ENCODE assay signal across 8 cellular contexts in genomic region chr7:23544913-23545354, GRCh38. TPM values are rescaled to one million over a fixed set of nuclear protein-coding genes. Genes with fewer than 3 reads are reported as not detected.
DNase-seq lines count a peak whose midpoint lies in the region; ATAC-seq and TF ChIP-seq lines count a peak whose summit lies in the region.

No MANE protein-coding gene starts in this region.

- H3K9me3 ChIP-seq in mammary epithelial cell (replicated peaks; ENCODE audit: insufficient read depth, low read length), result no peaks in the 10 kb centered on the region
- H3K9me3 ChIP-seq in trophoblast cell (ENCODE audit: insufficient read depth, low read depth, low read length), result no peaks in the 10 kb centered on the region

- no peak overlapping the region for H2AFZ ChIP-seq in mammary epithelial cell (ENCODE audit: low read depth, low read length)
- no peak overlapping the region for H2AFZ ChIP-seq in trophoblast cell (ENCODE audit: insufficient read depth, low read length, poor library complexity)

- peak; percentile 68 for ATAC-seq in GM18907 (IDR thresholded peaks at IDR 0.05; ENCODE audit: unreplicated experiment)
- ATAC-seq in HG03103 (IDR thresholded peaks at IDR 0.05; ENCODE audit: low read depth, unreplicated experiment), result peak; percentile 59

- H3K9ac ChIP-seq in mammary epithelial cell (ENCODE audit: insufficient read depth, low read length) (no peak overlapping the region), trophoblast cell (ENCODE audit: low read length) (no peak overlapping the region)

- no peak overlapping the region for H3K4ac ChIP-seq in trophoblast cell (ENCODE audit: low read depth, low read length)

- intact Hi-C loops in mammary epithelial cell (cut with micrococcal nuclease), result loop anchor here (1.0 to 10.0 kb wide), 8 partner anchors 82 to 1550 kb away; no protein-coding TSS in a partner anchor

- H3K23ac ChIP-seq in trophoblast cell (ENCODE audit: low read length), result no peak overlapping the region

- H3K36me3 ChIP-seq in mammary epithelial cell (ENCODE audit: insufficient read depth, low read length), result no peaks in the 10 kb centered on the region
- H3K36me3 ChIP-seq in trophoblast cell (ENCODE audit: control insufficient read depth in 1 of 2, insufficient read depth in 2 of 2, low read length in 2 of 2), result no peaks in the 10 kb centered on the region

- H3K4me1 ChIP-seq in mammary epithelial cell (ENCODE audit: insufficient read depth, low read length), result no peaks in the 10 kb centered on the region
- H3K4me1 ChIP-seq in trophoblast cell (ENCODE audit: control insufficient read depth in 1 of 2, insufficient read depth in 2 of 2, low read length in 2 of 2), result no peaks in the 10 kb centered on the region

- H3K4me2 ChIP-seq in mammary epithelial cell (ENCODE audit: insufficient read depth, low read depth, low read length) (no peak overlapping the region), trophoblast cell (ENCODE audit: low read length) (no peak overlapping the region)

- in situ Hi-C loops in mammary epithelial cell (cut with MboI; ENCODE audit: low sequenced_read_pairs in 2 of 2), result loop anchor here (5.0 to 10.0 kb wide), 2 partner anchors 270 to 273 kb away; no protein-coding TSS in a partner anchor

- H2BK120ac ChIP-seq in trophoblast cell (ENCODE audit: insufficient read depth, low read length, poor library complexity), result no peak overlapping the region

- H3K79me2 ChIP-seq in mammary epithelial cell (ENCODE audit: insufficient read depth, low read length), result no peaks in the 10 kb centered on the region
- no peaks in the 10 kb centered on the region for H3K79me2 ChIP-seq in trophoblast cell (ENCODE audit: control insufficient read depth, insufficient read depth, low read length, poor library complexity)

- dilution Hi-C loops in mammary epithelial cell (cut with HindIII; ENCODE audit: low sequenced_read_pairs), result no loop called here

- H3K18ac ChIP-seq in trophoblast cell (ENCODE audit: low read length), result no peak overlapping the region

- H3K27ac ChIP-seq in mammary epithelial cell (ENCODE audit: insufficient read depth, low read depth, low read length) (no peak overlapping the region), trophoblast cell (ENCODE audit: low read depth, low read length) (no peak overlapping the region), substantia nigra (ENCODE audit: low read depth, low read length, poor library complexity, severe bottlenecking) (no peak overlapping the region)

- H3K4me3 ChIP-seq in mammary epithelial cell (replicated peaks in 1 of 3; ENCODE audit: insufficient read depth in 1 of 3, low read depth in 2 of 3, low read length in 3 of 3) (no peak overlapping the region), trophoblast cell (ENCODE audit: low read depth, low read length) (no peak overlapping the region)

- 41% methylated on average over 2 of the region's 2 CpGs for WGBS in mammary epithelial cell (ENCODE audit: low coverage, missing lambda C conversion rate)
- WGBS in trophoblast cell (ENCODE audit: extremely low coverage, insufficient coverage, insufficient read length), result no CpG with 5 or more reads among the region's 2 CpGs

- H2BK12ac ChIP-seq in trophoblast cell (ENCODE audit: low read length), result no peak overlapping the region

- TF ChIP-seq CTCF in mammary epithelial cell (conservative IDR thresholded peaks at IDR 0.05 in 1 of 2, IDR thresholded peaks at IDR 0.05 in 1 of 2; ENCODE audit: extremely low read depth in 1 of 2, insufficient read depth in 1 of 2, low read depth in 1 of 2, low read length in 2 of 2), result peak; percentile 39 to 60

- H4K8ac ChIP-seq in trophoblast cell (ENCODE audit: low read depth, low read length), result no peak overlapping the region

- CTCF ChIA-PET in mammary epithelial cell (lab: Charles Lee; ENCODE audit: low non-redundant PET), result interaction anchor here (0.7 to 1.1 kb wide), 3 partner anchors 82 to 272 kb away, joined by 3 to 8 read pairs (median 6); no protein-coding TSS in a partner anchor

- BruUV-seq in mammary epithelial cell (replicated peaks; lab: Mats Ljungman, UMichigan), result no TSS peak

- H2BK5ac ChIP-seq in trophoblast cell (ENCODE audit: low read depth, low read length, poor library complexity), result no peak overlapping the region

- H3K27me3 ChIP-seq in mammary epithelial cell (ENCODE audit: insufficient read depth, low read length) (no peaks in the 10 kb centered on the region), trophoblast cell (ENCODE audit: insufficient read depth, low read length) (no peaks in the 10 kb centered on the region)

- H2AK5ac ChIP-seq in trophoblast cell (ENCODE audit: low read length), result no peak overlapping the region

- DNase-seq in CD1c-positive myeloid dendritic cell (ENCODE audit: extremely low spot score), result peak; percentile 61
- peak; percentile 51 to 56 for DNase-seq in NCI-H526 (lab: John Stamatoyannopoulos, UW)
- peak; percentile 39 for DNase-seq in mammary epithelial cell
- peak; percentile 20 to 75 for DNase-seq in trophoblast cell
- no peak for DNase-seq in substantia nigra (lab: John Stamatoyannopoulos, UW)
- DNase-seq in OCI-M2 (lab: John Stamatoyannopoulos, UW; ENCODE audit: unreplicated experiment), result no peak

- H3K14ac ChIP-seq in trophoblast cell (ENCODE audit: low read length), result no peak overlapping the region

- H4K91ac ChIP-seq in trophoblast cell (ENCODE audit: low read depth, low read length), result no peak overlapping the region

- H4K12ac ChIP-seq in trophoblast cell (ENCODE audit: low read depth, low read length), result no peak overlapping the region

- no peaks in the 10 kb centered on the region for H3K79me1 ChIP-seq in trophoblast cell (ENCODE audit: low read length)

- H4K20me1 ChIP-seq in mammary epithelial cell (ENCODE audit: insufficient read depth, low read length), result no peaks in the 10 kb centered on the region

RNA-seq across cellular contexts. Expression of gene TRA2A, which starts 13.2 kb away (rescaled TPM):
- 10 to 100 TPM; 25.5 to 95.2 TPM for total RNA-seq in mammary epithelial cell
- polyA plus RNA-seq in mammary epithelial cell, result 34.6 TPM
- 12.0 TPM for polyA minus RNA-seq in mammary epithelial cell
- polyA plus RNA-seq in trophoblast cell (2013), result 66.4 and 67.4 TPM in 2 replicates

RNA-seq across cellular contexts. Expression of gene CCDC126, which starts 52.2 kb away (rescaled TPM):
- total RNA-seq in mammary epithelial cell, result 10 to 100 TPM in 1 of 2 donors, 1 to 10 TPM in 1; 6.8 to 21.7 TPM
- polyA plus RNA-seq in mammary epithelial cell, result 4.2 TPM
- 0.47 TPM for polyA minus RNA-seq in mammary epithelial cell
- polyA plus RNA-seq in trophoblast cell (2013), result 25.2 and 26.2 TPM in 2 replicates

Comparison
In these comparisons a context has a peak if more than half of its experiments do, and no peak if none do; other contexts are left out.
1. DNase-seq: peak in CD1c-positive myeloid dendritic cell (single experiment), NCI-H526 (2 of 2), mammary epithelial cell (single experiment) and trophoblast cell (2 of 2); none in substantia nigra (0 of 49) and OCI-M2 (single experiment).